ENCODE assay signal across 17 cellular contexts in the genomic region with DNA sequence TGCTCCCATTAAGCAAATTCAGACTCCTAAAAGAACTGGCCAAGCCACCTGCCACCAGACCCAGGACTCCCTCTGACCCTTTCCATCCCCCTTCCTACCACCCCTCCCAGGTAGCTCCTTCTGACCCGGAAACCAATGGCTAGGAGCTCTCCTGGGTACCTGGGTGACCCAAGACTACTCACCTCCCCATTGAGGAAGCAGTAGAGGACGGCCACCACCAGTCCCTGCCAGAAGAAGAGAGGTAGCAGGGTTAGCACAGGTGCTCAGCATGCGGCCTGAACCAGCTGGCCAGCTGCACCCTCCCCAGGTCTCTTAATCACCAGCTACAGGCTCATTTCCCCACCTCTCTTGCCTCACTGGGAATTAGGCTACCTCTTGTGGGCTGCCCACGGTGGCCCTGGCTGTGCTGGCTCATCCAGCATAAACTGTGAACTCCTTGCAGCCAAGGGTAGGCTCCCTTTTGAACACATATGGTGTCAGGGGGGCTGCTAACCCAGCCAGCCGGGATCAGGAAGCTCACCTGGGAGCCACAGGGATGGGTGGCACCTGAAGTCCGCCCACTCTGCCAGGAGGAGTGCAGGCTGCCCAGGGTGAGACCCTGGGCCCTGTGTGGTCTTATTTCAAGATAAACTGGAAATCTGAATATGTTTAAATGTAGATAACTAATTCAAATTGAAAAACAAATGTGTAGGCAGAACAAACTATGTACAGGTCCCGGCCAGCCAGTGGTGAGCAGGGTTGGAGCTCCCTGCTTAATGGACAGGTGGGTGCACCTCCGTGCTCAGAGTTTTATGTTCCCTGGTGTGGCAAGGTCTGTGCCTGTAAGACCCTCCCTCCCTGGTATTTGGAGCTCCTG. TPM values are rescaled to one million over a fixed set of nuclear protein-coding genes. Genes with fewer than 3 reads are reported as not detected.
A peak's percentile ranks its signal among the peaks of the same experiment; 100 is the strongest.
DNase-seq lines count a peak whose midpoint lies in the region; ATAC-seq and TF ChIP-seq lines count a peak whose summit lies in the region.
"Had no signal": no experiment of that assay in that cellular context is flagged by ENCODE, and none has a peak within 500 bp of the region (broad histone marks: within the 10 kb centered on the region; RNA-seq: fewer than 3 reads in every experiment).

No MANE protein-coding gene starts in this region.

- no peak overlapping the region for H3K14ac ChIP-seq in H9 (ENCODE audit: insufficient read depth, low read length)

- H3K27ac ChIP-seq in H9 (ENCODE audit: insufficient read length, low read depth, low read length) (no peak overlapping the region), foreskin keratinocyte (no peak overlapping the region), transverse colon (no peak overlapping the region)
- H3K27ac ChIP-seq: RWPE1 had no signal

- H3K4ac ChIP-seq in H9 (ENCODE audit: low read depth, low read length) = no peak overlapping the region

- no peak overlapping the region for H4K8ac ChIP-seq in H9 (replicated peaks; ENCODE audit: insufficient read length, low read depth, low read length)

- peaks cover 6 to 12% of the 10 kb centered on the region in 2 experiments for H3K4me1 Mint-ChIP-seq in H9
- H3K4me1 Mint-ChIP-seq: CD14-positive monocyte had no signal

- H3K27me3 Mint-ChIP-seq in H9 (ENCODE audit: low read depth) = peaks cover 2% of the 10 kb centered on the region; the same call in 1 of the 2 replicates

- H3K4me2 ChIP-seq in H9 (ENCODE audit: insufficient read depth, insufficient read length, low read length) = no peak overlapping the region

- in situ Hi-C loops in transverse colon (cut with MboI; ENCODE audit: low pct_ligation_motif_present in 1 of 4, low pct_unique_long_range_greater_than_20kb in 1 of 4, low sequenced_read_pairs in 3 of 4) = no loop called here

- no peak overlapping the region for H2AFZ ChIP-seq in H9 (ENCODE audit: low read length)

- H2BK120ac ChIP-seq in H9 (ENCODE audit: low read depth, low read length, poor library complexity, severe bottlenecking) = no peak overlapping the region

- H2BK15ac ChIP-seq in H9 (ENCODE audit: low read depth, low read length) = no peak overlapping the region

- H4K5ac ChIP-seq in H9 (ENCODE audit: insufficient read length, low read depth, low read length) = no peak overlapping the region

- H3K23me2 ChIP-seq in H9 (ENCODE audit: insufficient read length, low read depth, low read length, poor library complexity, severe bottlenecking) = no peaks in the 10 kb centered on the region

- TF ChIP-seq CTCF in H9 (conservative IDR thresholded peaks at IDR 0.05) = no peak
- TF ChIP-seq CTCF in foreskin keratinocyte (conservative IDR thresholded peaks at IDR 0.05) = no peak
- no peak for TF ChIP-seq CTCF in mucosa of descending colon (IDR thresholded peaks at IDR 0.05)
- no peak for TF ChIP-seq CTCF in transverse colon (IDR thresholded peaks at IDR 0.05)

- no peaks in the 10 kb centered on the region for H4K20me1 ChIP-seq in H9 (ENCODE audit: control insufficient read depth, insufficient read depth, insufficient read length)

- no peak overlapping the region for H3K18ac ChIP-seq in H9 (ENCODE audit: insufficient read length, low read depth, low read length)

- ATAC-seq in foreskin keratinocyte = peak; percentile 28
- peak; percentile 14 for ATAC-seq in mucosa of descending colon
- ATAC-seq in HG02588 (IDR thresholded peaks at IDR 0.05; ENCODE audit: unreplicated experiment) = no peak
- ATAC-seq: PC-3 had no signal

- no peaks in the 10 kb centered on the region for H3K79me1 ChIP-seq in H9 (ENCODE audit: insufficient read depth, low read depth, low read length, poor library complexity, severe bottlenecking)

- no peaks in the 10 kb centered on the region for H3K9me3 Mint-ChIP-seq in H9

- H3K27me3 ChIP-seq in H9 (ENCODE audit: insufficient read depth, low read length) (no peaks in the 10 kb centered on the region), foreskin keratinocyte (peaks cover 2% of the 10 kb centered on the region), transverse colon (no peaks in the 10 kb centered on the region)

- no peaks in the 10 kb centered on the region for H3K79me2 ChIP-seq in H9 (ENCODE audit: insufficient read depth, low read length)

- H3K56ac ChIP-seq in H9 (ENCODE audit: insufficient read length, low read depth, low read length) = no peak overlapping the region

- H2BK20ac ChIP-seq in H9 (ENCODE audit: low read depth, low read length, poor library complexity, severe bottlenecking) = no peak overlapping the region

- peaks cover 2 to 5% (median 2%) of the 10 kb centered on the region in 3 experiments; a peak in 4 of 7 replicates for H3K36me3 Mint-ChIP-seq in H9 (ENCODE audit: insufficient read depth in 1 of 3, low read depth in 3 of 3)
- H3K36me3 Mint-ChIP-seq: CD14-positive monocyte had no signal

- H4K91ac ChIP-seq in H9 (ENCODE audit: insufficient read length, low read depth, low read length) = no peak overlapping the region

- no peak overlapping the region for H3K4me3 Mint-ChIP-seq in H9
- H3K4me3 Mint-ChIP-seq: CD14-positive monocyte had no signal

- H2BK5ac ChIP-seq in H9 (ENCODE audit: insufficient read length, low read length) = no peak overlapping the region

- no peak overlapping the region for H2AK5ac ChIP-seq in H9 (ENCODE audit: insufficient read length, low read length)

- peak; percentile 2 for TF ChIP-seq POLR2A in transverse colon (IDR thresholded peaks at IDR 0.05)

- no peak overlapping the region for H3K23ac ChIP-seq in H9 (ENCODE audit: insufficient read length, low read depth, low read length)

- peak overlapping the region in 1 of 3 experiments; percentile 67; a peak in 1 of 7 replicates for H3K27ac Mint-ChIP-seq in H9

- no peak for TF ChIP-seq EP300 in transverse colon (IDR thresholded peaks at IDR 0.05; ENCODE audit: low read depth)

- DNase-seq in H9 (peak; percentile 20), foreskin keratinocyte (no peak), mucosa of descending colon (no peak), transverse colon (no peak), NCI-H1092 treated with DMSO at 0.1 percent for 48 hours (lab: John Stamatoyannopoulos, UW) (no peak), NCI-H82 (lab: John Stamatoyannopoulos, UW) (no peak)
- DNase-seq: ACHN, AML-193, Caco-2, NCI-H1048, NCI-H1694 treated with DMSO at 0.1 percent for 48 hours, NCI-H345, PC-3 had no signal

- H3K9ac ChIP-seq in H9 (ENCODE audit: extremely low read depth, insufficient read length, low read length) = no peak overlapping the region

- H3K36me3 ChIP-seq in mucosa of descending colon (ENCODE audit: low read depth) (no peaks in the 10 kb centered on the region), transverse colon (no peaks in the 10 kb centered on the region)

- intact Hi-C loops in mucosa of descending colon (cut with DNase I, micrococcal nuclease) = no loop called here
- intact Hi-C loops in transverse colon (cut with DNase I; ENCODE audit: low total_unique reads) = no loop called here

- H3K4me3 ChIP-seq in mucosa of descending colon = no peak overlapping the region
- no peak overlapping the region for H3K4me3 ChIP-seq in transverse colon

- no peak overlapping the region for H2BK12ac ChIP-seq in H9 (ENCODE audit: insufficient read length, low read depth, low read length)

- H3K9me3 ChIP-seq in H9 (ENCODE audit: control insufficient read depth, low read depth, low read length) (no peaks in the 10 kb centered on the region), mucosa of descending colon (no peaks in the 10 kb centered on the region), transverse colon (no peaks in the 10 kb centered on the region)
- H3K9me3 ChIP-seq: Caco-2 had no signal

- WGBS in H9 (ENCODE audit: extremely low coverage, insufficient read length, low lambda C conversion rate) = no CpG with 5 or more reads among the region's 8 CpGs
- WGBS in transverse colon (ENCODE audit: low coverage in 1 of 2), 2 donors = 80% methylated on average over 7 of the region's 8 CpGs; no CpG with 5 or more reads in 1 of the 2 donors

- no peak overlapping the region for H3T11ph ChIP-seq in H9 (ENCODE audit: low read length)

- no peaks in the 10 kb centered on the region; the same call in 1 of the 2 replicates for H3K4me1 ChIP-seq in H9 (ENCODE audit: insufficient read depth, low read length)
- H3K4me1 ChIP-seq in foreskin keratinocyte = no peaks in the 10 kb centered on the region
- no peaks in the 10 kb centered on the region for H3K4me1 ChIP-seq in mucosa of descending colon (ENCODE audit: low read depth)
- H3K4me1 ChIP-seq in transverse colon = no peaks in the 10 kb centered on the region

RNA-seq across cellular contexts. Expression of gene TMEM37, which starts 9.9 kb away (rescaled TPM):
- total RNA-seq in H9 (2021) (4.2 and 4.8 TPM in 2 replicates), foreskin keratinocyte (0.21 TPM in 1 of 2 replicates, not detected in the other), mucosa of descending colon (100 to 1,000 TPM in 2 of 3 donors, 10 to 100 TPM in 1; 54.0 to 173 (median 100) TPM), transverse colon (100 to 1,000 TPM in 3 of 4 donors, 10 to 100 TPM in 1; 18.7 to 210 (median 157) TPM)
- 0.16 and 0.18 TPM in 2 replicates for polyA plus RNA-seq in foreskin keratinocyte
- total RNA-seq: MCF 10A had no signal
- polyA plus RNA-seq: CD14-positive monocyte had no signal
